ENCODE assay signal across 1 cellular context in the genomic region with DNA sequence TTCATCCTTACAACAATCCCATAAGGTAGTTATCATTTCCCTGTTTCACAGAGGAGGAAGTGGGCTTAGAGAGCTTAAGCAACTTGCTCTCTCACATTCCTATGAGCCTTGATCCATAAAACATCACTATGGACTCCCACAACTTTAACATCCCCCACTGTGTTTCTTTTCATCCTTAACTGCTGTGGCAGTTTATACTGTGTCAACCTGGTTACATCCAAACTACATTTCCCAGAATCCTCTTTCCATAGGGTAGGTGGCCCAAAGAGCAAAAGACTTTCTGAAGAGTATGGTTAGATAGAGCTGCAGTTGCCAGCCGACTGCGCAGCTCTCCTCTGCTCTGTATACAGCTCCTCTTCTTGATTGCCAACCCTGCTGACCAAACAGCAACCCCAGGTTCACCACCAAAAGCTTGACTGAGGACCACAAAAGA.
TF ChIP-seq lines count a peak whose summit lies in the region.

No MANE protein-coding gene starts in this region.

TF ChIP-seq in IMR-90, 13 proteins besides CTCF, POLR2A, EP300 and RAD21 (continued from another document):
- no peak for TF ChIP-seq SMC3 (IDR thresholded peaks at IDR 0.05; ENCODE audit: low read depth, low read length)
- TF ChIP-seq ELK1 (IDR thresholded peaks at IDR 0.05; ENCODE audit: borderline replicate concordance, low read depth, low read length) = no peak
- TF ChIP-seq MAFK (IDR thresholded peaks at IDR 0.05; ENCODE audit: low read depth, low read length) = no peak
- TF ChIP-seq FOS (IDR thresholded peaks at IDR 0.05; ENCODE audit: low read depth, low read length) = no peak
- TF ChIP-seq NFE2L2 (IDR thresholded peaks at IDR 0.05; ENCODE audit: low read depth, low read length) = no peak
- TF ChIP-seq CEBPB (IDR thresholded peaks at IDR 0.05; ENCODE audit: low read depth, low read length) = no peak
- no peak for TF ChIP-seq MAZ (IDR thresholded peaks at IDR 0.05; ENCODE audit: borderline replicate concordance, low read depth, low read length)
